In genomic region chr13:30884543-30884942, GRCh38 we compare ENCODE assay signal across 22 cellular contexts. TPM values are rescaled to one million over a fixed set of nuclear protein-coding genes. Genes with fewer than 3 reads are reported as not detected.
A peak's percentile ranks its signal among the peaks of the same experiment; 100 is the strongest.
DNase-seq lines count a peak whose midpoint lies in the region; ATAC-seq and TF ChIP-seq lines count a peak whose summit lies in the region.
"Had no signal": no experiment of that assay in that cellular context is flagged by ENCODE, and none has a peak within 500 bp of the region (broad histone marks: within the 10 kb centered on the region; RNA-seq: fewer than 3 reads in every experiment).

No MANE protein-coding gene starts in this region.

- peak overlapping the region in 2 of 3 experiments; percentile 58 to 70; a peak in 2 of 7 replicates for H3K27ac Mint-ChIP-seq in H9
- H3K27ac Mint-ChIP-seq: activated T-cell treated with anti-CD3 and anti-CD28 coated beads, Interleukin-2, amount 50 U/mL, for 72 hours had no signal

- no peak overlapping the region for H4K8ac ChIP-seq in H9 (replicated peaks; ENCODE audit: insufficient read length, low read depth, low read length)

- H3K9me3 Mint-ChIP-seq in H9, result peaks cover 12 to 13% of the 10 kb centered on the region in 2 experiments

- no peaks in the 10 kb centered on the region for H4K20me1 ChIP-seq in DND-41 (ENCODE audit: insufficient read depth, low read length)
- no peaks in the 10 kb centered on the region for H4K20me1 ChIP-seq in H9 (ENCODE audit: control insufficient read depth, insufficient read depth, insufficient read length)
- no peaks in the 10 kb centered on the region for H4K20me1 ChIP-seq in MM.1S (ENCODE audit: insufficient read depth, low read length)

- H3K56ac ChIP-seq in H9 (ENCODE audit: insufficient read length, low read depth, low read length), result no peak overlapping the region

- H3K23ac ChIP-seq in H9 (ENCODE audit: insufficient read length, low read depth, low read length), result no peak overlapping the region

- H3K4me2 ChIP-seq in DND-41 (ENCODE audit: insufficient read depth, low read length) (no peak overlapping the region), H9 (ENCODE audit: insufficient read depth, insufficient read length, low read length) (no peak overlapping the region), MM.1S (ENCODE audit: low read depth, low read length) (no peak overlapping the region)

- H3K27ac ChIP-seq in DND-41 (ENCODE audit: low read length) (no peak overlapping the region), H9 (ENCODE audit: insufficient read length, low read depth, low read length) (no peak overlapping the region), coronary artery (no peak overlapping the region), MM.1S (ENCODE audit: low read length) (no peak overlapping the region), right atrium auricular region (no peak overlapping the region)

- H3K4me1 ChIP-seq in DND-41 (ENCODE audit: insufficient read depth, low read length) (no peaks in the 10 kb centered on the region), H9 (ENCODE audit: insufficient read depth, low read length) (no peaks in the 10 kb centered on the region), MM.1S (ENCODE audit: low read length) (no peaks in the 10 kb centered on the region), right atrium auricular region (peaks cover 0 to 8% of the 10 kb centered on the region in 2 donors)

- H3K36me3 ChIP-seq in DND-41 (ENCODE audit: insufficient read depth, low read length), result no peaks in the 10 kb centered on the region
- no peaks in the 10 kb centered on the region for H3K36me3 ChIP-seq in MM.1S (replicated peaks; ENCODE audit: insufficient read depth, low read length)
- H3K36me3 ChIP-seq in right atrium auricular region, result no peaks in the 10 kb centered on the region

- no peaks in the 10 kb centered on the region for H3K9me2 ChIP-seq in MM.1S (replicated peaks; ENCODE audit: insufficient read depth, low read length)

- no peak overlapping the region for H2BK20ac ChIP-seq in H9 (ENCODE audit: low read depth, low read length, poor library complexity, severe bottlenecking)

- H3K4ac ChIP-seq in H9 (ENCODE audit: low read depth, low read length), result no peak overlapping the region

- TF ChIP-seq CTCF in DND-41 (IDR thresholded peaks at IDR 0.05; ENCODE audit: borderline replicate concordance, extremely low read depth, low read length, poor library complexity, severe bottlenecking), result no peak
- TF ChIP-seq CTCF in H9 (conservative IDR thresholded peaks at IDR 0.05), result no peak
- TF ChIP-seq CTCF in coronary artery (IDR thresholded peaks at IDR 0.05), result no peak
- no peak for TF ChIP-seq CTCF in MM.1S (IDR thresholded peaks at IDR 0.05; ENCODE audit: low read length)
- no peak for TF ChIP-seq CTCF in right atrium auricular region (IDR thresholded peaks at IDR 0.05)

- H2BK5ac ChIP-seq in H9 (ENCODE audit: insufficient read length, low read length), result no peak overlapping the region

- H3K23me2 ChIP-seq in H9 (ENCODE audit: insufficient read length, low read depth, low read length, poor library complexity, severe bottlenecking), result no peaks in the 10 kb centered on the region

- H2BK12ac ChIP-seq in H9 (ENCODE audit: insufficient read length, low read depth, low read length), result no peak overlapping the region

- H3F3A ChIP-seq in MM.1S (ENCODE audit: insufficient read depth, low read length), result no peaks in the 10 kb centered on the region

- no peak overlapping the region for H2BK15ac ChIP-seq in H9 (ENCODE audit: low read depth, low read length)

- DNase-seq in DND-41, result peak; percentile 12
- DNase-seq in H9, result no peak
- DNase-seq in NCI-H446 treated with DMSO at 0.1 percent for 48 hours (lab: John Stamatoyannopoulos, UW), result peak; percentile 18
- DNase-seq in coronary artery (ENCODE audit: low spot score), result peak; percentile 14
- DNase-seq in GM03348 (ENCODE audit: low spot score), result no peak
- no peak for DNase-seq in MM.1S
- DNase-seq in right atrium auricular region (ENCODE audit: low spot score), result no peak
- DNase-seq: activated CD4-positive, CD25-positive, alpha-beta regulatory T cell; activated naive CD4-positive, alpha-beta T cell treated with anti-CD3 and anti-CD28 coated beads, Interleukin-2, amount 50 U/mL, for 16 hours; activated T-cell treated with anti-CD3 and anti-CD28 coated beads, Interleukin-2, amount 50 U/mL, for 72 hours; CD8-positive, alpha-beta memory T cell; cerebellar nuclear complex; effector CD4-positive, alpha-beta T cell; foreskin melanocyte; Karpas-422; kidney glomerular epithelial cell; NCI-H1105 treated with DMSO at 0.1 percent for 48 hours; NCI-H2227 treated with DMSO at 0.1 percent for 48 hours; stimulated activated CD4-positive, alpha-beta T cell treated with anti-CD3 and anti-CD28 coated beads, Interleukin-4, amount 100 ng/mL, for 24 hours had no signal

- H3K27me3 ChIP-seq in DND-41 (ENCODE audit: insufficient read depth, low read length, poor library complexity) (peaks cover 5% of the 10 kb centered on the region), H9 (ENCODE audit: insufficient read depth, low read length) (no peaks in the 10 kb centered on the region), MM.1S (replicated peaks; ENCODE audit: insufficient read depth, low read length) (no peaks in the 10 kb centered on the region), right atrium auricular region (no peaks in the 10 kb centered on the region)

- no CpG with 5 or more reads among the region's 5 CpGs for WGBS in H9 (ENCODE audit: extremely low coverage, insufficient read length, low lambda C conversion rate)

- H3K36me3 Mint-ChIP-seq in H9 (ENCODE audit: insufficient read depth in 1 of 3, low read depth in 3 of 3), result peaks cover 20 to 36% (median 27%) of the 10 kb centered on the region in 3 experiments

- H3K79me1 ChIP-seq in H9 (ENCODE audit: insufficient read depth, low read depth, low read length, poor library complexity, severe bottlenecking), result no peaks in the 10 kb centered on the region

- H3K4me1 Mint-ChIP-seq in H9, result peaks cover 11 to 25% of the 10 kb centered on the region in 2 experiments
- H3K4me1 Mint-ChIP-seq: CD8-positive, alpha-beta memory T cell had no signal

- H3K18ac ChIP-seq in H9 (ENCODE audit: insufficient read length, low read depth, low read length), result no peak overlapping the region

- H2AK5ac ChIP-seq in H9 (ENCODE audit: insufficient read length, low read length), result no peak overlapping the region

- no peak overlapping the region for H3T11ph ChIP-seq in H9 (ENCODE audit: low read length)

- H3K9me3 ChIP-seq in DND-41 (ENCODE audit: insufficient read depth, low read length, severe bottlenecking), result no peaks in the 10 kb centered on the region
- H3K9me3 ChIP-seq in H9 (ENCODE audit: control insufficient read depth, low read depth, low read length), result no peaks in the 10 kb centered on the region
- no peaks in the 10 kb centered on the region for H3K9me3 ChIP-seq in MM.1S (replicated peaks; ENCODE audit: insufficient read depth, low read length)
- no peaks in the 10 kb centered on the region for H3K9me3 ChIP-seq in right atrium auricular region

- no peak overlapping the region for H3K4me3 Mint-ChIP-seq in H9
- H3K4me3 Mint-ChIP-seq: activated T-cell treated with anti-CD3 and anti-CD28 coated beads, Interleukin-2, amount 50 U/mL, for 72 hours; CD8-positive, alpha-beta memory T cell had no signal

- H3K4me3 ChIP-seq in DND-41 (ENCODE audit: low read depth in 1 of 2, low read length in 2 of 2) (no peak overlapping the region), coronary artery (no peak overlapping the region), MM.1S (ENCODE audit: low read length) (no peak overlapping the region), right atrium auricular region (no peak overlapping the region)

- H3K27me3 Mint-ChIP-seq in H9 (ENCODE audit: low read depth), result no peaks in the 10 kb centered on the region

- H2BK120ac ChIP-seq in H9 (ENCODE audit: low read depth, low read length, poor library complexity, severe bottlenecking), result no peak overlapping the region

- no peak overlapping the region for H4K5ac ChIP-seq in H9 (ENCODE audit: insufficient read length, low read depth, low read length)

- H3K9ac ChIP-seq in DND-41 (ENCODE audit: low read depth, low read length) (no peak overlapping the region), H9 (ENCODE audit: extremely low read depth, insufficient read length, low read length) (no peak overlapping the region), MM.1S (ENCODE audit: low read length) (no peak overlapping the region)

- no peak overlapping the region; the same call in 1 of the 2 replicates for H2AFZ ChIP-seq in DND-41 (ENCODE audit: low read depth, low read length)
- no peak overlapping the region for H2AFZ ChIP-seq in H9 (ENCODE audit: low read length)
- no peak overlapping the region for H2AFZ ChIP-seq in MM.1S (ENCODE audit: low read length)

- peak; percentile 53; the same call in 2 of the 3 replicates for ATAC-seq in DND-41 (ENCODE audit: insufficient read depth, low read depth)

- H4K91ac ChIP-seq in H9 (ENCODE audit: insufficient read length, low read depth, low read length), result no peak overlapping the region

- H3K14ac ChIP-seq in H9 (ENCODE audit: insufficient read depth, low read length), result no peak overlapping the region

- H3K79me2 ChIP-seq in DND-41 (ENCODE audit: insufficient read depth, low read length) (no peaks in the 10 kb centered on the region), H9 (ENCODE audit: insufficient read depth, low read length) (no peaks in the 10 kb centered on the region), MM.1S (ENCODE audit: low read length) (no peaks in the 10 kb centered on the region)

RNA-seq across cellular contexts. Expression of gene MEDAG, which starts 21.5 kb away (rescaled TPM):
- 0.87 and 0.88 TPM in 2 replicates for total RNA-seq in H9 (2021)
- total RNA-seq in right atrium auricular region, result 10 to 100 TPM; 37.4 to 42.4 TPM
- total RNA-seq: CD8-positive, alpha-beta memory T cell had no signal

RNA-seq across cellular contexts. Expression of gene TEX26, which starts 47.9 kb away (rescaled TPM):
- not detected in 2 replicates for total RNA-seq in H9 (2021)
- not detected for total RNA-seq in right atrium auricular region
- total RNA-seq: activated T-cell treated with anti-CD3 and anti-CD28 coated beads, Interleukin-2, amount 50 U/mL, for 72 hours; CD8-positive, alpha-beta memory T cell; Daoy; lung microvascular endothelial cell; ureter had no signal

Comparison
In these comparisons a context has a peak if more than half of its experiments do, and no peak if none do; other contexts are left out.
1. DNase-seq: peak in DND-41 (single experiment), NCI-H446 treated with DMSO at 0.1 percent for 48 hours (single experiment) and coronary artery (single experiment); none in H9 (single experiment), GM03348 (single experiment), MM.1S (single experiment) and right atrium auricular region (single experiment).
2. RNA of gene MEDAG, which starts 21.5 kb away (total RNA-seq): 37.4 to 42.4 TPM in right atrium auricular region; 0.87 to 0.88 TPM in H9; every median in the first group is over 10 times any median in the second.